ENCODE assay signal across 13 cellular contexts in the genomic region with DNA sequence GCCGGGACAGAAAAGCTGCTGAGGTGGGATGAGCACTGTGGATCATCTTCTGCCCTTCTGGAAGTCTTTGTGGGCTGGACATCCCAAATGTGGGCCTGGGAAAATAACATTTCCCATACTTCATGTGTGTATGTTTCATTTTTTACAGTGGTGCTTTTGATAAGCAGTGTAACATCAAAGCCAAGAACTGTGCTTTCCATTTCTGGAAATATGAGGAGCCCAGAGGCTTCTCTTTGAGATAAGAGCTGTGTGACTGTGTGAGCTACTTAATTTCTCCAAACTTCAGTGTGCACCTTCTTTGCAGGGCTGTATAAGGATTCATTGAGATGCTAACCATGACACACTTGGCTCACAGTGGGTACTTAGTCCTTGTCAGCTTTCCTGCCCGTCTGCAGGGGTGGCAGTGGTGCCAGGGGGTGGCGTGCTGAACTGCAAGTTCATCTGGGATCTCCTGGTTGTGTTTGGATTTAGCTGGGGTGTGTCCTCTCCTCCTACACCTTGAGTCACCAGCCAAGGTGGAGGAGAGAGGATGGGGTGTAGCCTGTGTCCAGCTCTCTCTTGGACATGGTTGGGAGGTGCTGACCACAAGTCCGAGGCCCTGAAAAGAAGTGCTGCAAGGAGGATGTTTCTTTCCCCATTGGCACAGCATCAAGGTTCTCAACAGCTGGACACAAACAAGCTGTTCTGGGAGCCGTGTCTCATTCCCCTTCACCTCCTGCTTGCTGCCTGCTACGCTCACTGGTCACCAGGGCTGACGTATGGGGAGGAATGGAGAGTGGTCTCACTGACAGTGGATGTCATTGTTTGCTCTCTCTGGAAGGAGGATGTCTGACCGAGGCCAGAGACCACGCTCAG.
A peak's percentile ranks its signal among the peaks of the same experiment; 100 is the strongest.
DNase-seq lines count a peak whose midpoint lies in the region; ATAC-seq, FAIRE-seq and TF ChIP-seq lines count a peak whose summit lies in the region.
"Had no signal": no experiment of that assay in that cellular context is flagged by ENCODE, and none has a peak within 500 bp of the region (broad histone marks: within the 10 kb centered on the region; RNA-seq: fewer than 3 reads in every experiment).

No MANE protein-coding gene starts in this region.

- H3K4me3 Mint-ChIP-seq in MCF 10A (ENCODE audit: unreplicated experiment) = no peak overlapping the region
- no peak overlapping the region for H3K4me3 Mint-ChIP-seq in CD8-positive, alpha-beta T cell
- H3K4me3 Mint-ChIP-seq: IgD-negative memory B cell had no signal

- peaks cover 23% of the 10 kb centered on the region for H4K20me1 ChIP-seq in keratinocyte (ENCODE audit: control insufficient read depth, extremely low read depth, insufficient read depth, low read length)

- H3K4me3 ChIP-seq in HEK293 (ENCODE audit: low read depth, low read length) (no peak overlapping the region), keratinocyte (ENCODE audit: control insufficient read depth in 2 of 3, extremely low read depth in 1 of 3, insufficient read depth in 2 of 3, low read depth in 1 of 3, low read length in 3 of 3) (no peak overlapping the region), skeletal muscle tissue (ENCODE audit: low read length in 3 of 3) (peak overlapping the region; percentile 22 to 56 (median 38))
- H3K4me3 ChIP-seq in CD8-positive, alpha-beta T cell (ENCODE audit: low read depth, low read length) = no peak overlapping the region

- CTCF ChIA-PET in HEK293 (lab: Yijun Ruan, JAX) = interaction anchor here (0.6 to 2.1 kb wide), 3 partner anchors 9 to 226 kb away, joined by 3 to 8 read pairs (median 4); no protein-coding TSS in a partner anchor
- CTCF ChIA-PET in MCF 10A (lab: Yijun Ruan, JAX) = interaction anchor here (0.5 to 3.0 kb wide), 19 partner anchors 10 to 345 kb away, joined by 3 to 11 read pairs (median 3); no protein-coding TSS in a partner anchor
- CTCF ChIA-PET in CD8-positive, alpha-beta T cell (lab: Charles Lee) = no interaction called here

- no peak for FAIRE-seq in keratinocyte (lab: Jason Lieb, UNC)
- FAIRE-seq: G401.6 had no signal

- DNase-seq in MCF 10A (ENCODE audit: unreplicated experiment) (peak; percentile 75), keratinocyte (ENCODE audit: low read depth, low spot score) (no peak), NCI-H69 (lab: John Stamatoyannopoulos, UW) (no peak), NOMO-1 treated with DMSO at 0.1 percent for 48 hours (lab: John Stamatoyannopoulos, UW; ENCODE audit: unreplicated experiment) (no peak)
- no peak for DNase-seq in CD8-positive, alpha-beta T cell
- DNase-seq: hippocampal formation; stimulated activated CD4-positive, alpha-beta T cell treated with anti-CD3 and anti-CD28 coated beads, Interleukin-4, amount 100 ng/mL, for 4 hours had no signal

- peaks cover 85% of the 10 kb centered on the region for H3K79me2 ChIP-seq in keratinocyte (ENCODE audit: control insufficient read depth, insufficient read depth, low read length)

- peaks cover 8% of the 10 kb centered on the region for H3K9me1 ChIP-seq in keratinocyte (ENCODE audit: control insufficient read depth, extremely low read depth, insufficient read depth, low read length)

- H3K4me1 ChIP-seq in HEK293 (ENCODE audit: control insufficient read depth, insufficient read depth, low read length) (no peaks in the 10 kb centered on the region; the same call in 1 of the 2 replicates), keratinocyte (ENCODE audit: control insufficient read depth, extremely low read depth, insufficient read depth, low read length) (peaks cover 50% of the 10 kb centered on the region), skeletal muscle tissue (ENCODE audit: control insufficient read depth in 3 of 3, insufficient read depth in 3 of 3, low read length in 3 of 3) (peaks cover 53 to 84% (median 70%) of the 10 kb centered on the region in 3 donors)
- no peaks in the 10 kb centered on the region for H3K4me1 ChIP-seq in CD8-positive, alpha-beta T cell (ENCODE audit: insufficient read depth, low read length)

- H3K27ac Mint-ChIP-seq in MCF 10A (ENCODE audit: low read depth, unreplicated experiment) = peak overlapping the region; percentile 26
- H3K27ac Mint-ChIP-seq in CD8-positive, alpha-beta T cell = no peak overlapping the region
- H3K27ac Mint-ChIP-seq: activated T-helper 2 cell treated with anti-CD3 and anti-CD28 coated beads, Interferon-gamma antibody, Interleukin-2, Interleukin-4, amounts not matched to agents 10 μg/mL and 5 μg/mL and 100 μg/mL, durations not matched to agents 14 hours and 24 hours and 36 hours had no signal

- POLR2A ChIA-PET in HEK293 (lab: Yijun Ruan, JAX) = no interaction called here
- POLR2A ChIA-PET in MCF 10A (lab: Yijun Ruan, JAX) = interaction anchor here (0.6 to 3.0 kb wide), 14 partner anchors 10 to 145 kb away, joined by 3 to 17 read pairs (median 4); a partner anchor contains a TSS
- POLR2A ChIA-PET in CD8-positive, alpha-beta T cell (lab: Charles Lee) = no interaction called here

- TF ChIP-seq CTCF in HEK293 (tag by site-specific recombination; IDR thresholded peaks at IDR 0.05) = no peak
- peak; percentile 23 for TF ChIP-seq CTCF in MCF 10A (IDR thresholded peaks at IDR 0.05; ENCODE audit: unreplicated experiment)
- peak in 2 of 3 experiments; percentile 23 to 70 for TF ChIP-seq CTCF in keratinocyte (optimal IDR thresholded peaks at IDR 0.05 in 1 of 3, IDR thresholded peaks at IDR 0.05 in 1 of 3, conservative IDR thresholded peaks at IDR 0.05 in 1 of 3; ENCODE audit: extremely low read depth in 1 of 3, insufficient read depth in 2 of 3, low read length in 3 of 3)
- no peak for TF ChIP-seq CTCF in CD8-positive, alpha-beta T cell (IDR thresholded peaks at IDR 0.05)

- no peaks in the 10 kb centered on the region for H3K36me3 Mint-ChIP-seq in MCF 10A (ENCODE audit: insufficient read depth, unreplicated experiment)
- no peaks in the 10 kb centered on the region for H3K36me3 Mint-ChIP-seq in CD8-positive, alpha-beta T cell
- H3K36me3 Mint-ChIP-seq: IgD-negative memory B cell had no signal

- intact Hi-C loops in MCF 10A (cut with micrococcal nuclease) = loop anchor here (1.0 kb wide), 1 partner anchor 75 kb away; no protein-coding TSS in a partner anchor
- intact Hi-C loops in CD8-positive, alpha-beta T cell (cut with DNase I, micrococcal nuclease) = no loop called here

- no peaks in the 10 kb centered on the region for H3K27me3 ChIP-seq in keratinocyte (ENCODE audit: control insufficient read depth, extremely low read depth, insufficient read depth, low read length)
- no peaks in the 10 kb centered on the region for H3K27me3 ChIP-seq in skeletal muscle tissue (ENCODE audit: control insufficient read depth in 3 of 3, insufficient read depth in 3 of 3, low read length in 3 of 3)
- H3K27me3 ChIP-seq in CD8-positive, alpha-beta T cell (ENCODE audit: insufficient read depth, low read length) = no peaks in the 10 kb centered on the region

- no peaks in the 10 kb centered on the region for H3K9me3 Mint-ChIP-seq in MCF 10A (ENCODE audit: unreplicated experiment)
- no peaks in the 10 kb centered on the region for H3K9me3 Mint-ChIP-seq in CD8-positive, alpha-beta T cell
- H3K9me3 Mint-ChIP-seq: activated T-helper 2 cell treated with anti-CD3 and anti-CD28 coated beads, Interferon-gamma antibody, Interleukin-2, Interleukin-4, amounts not matched to agents 10 μg/mL and 5 μg/mL and 100 μg/mL, durations not matched to agents 14 hours and 24 hours and 36 hours had no signal

- BruUV-seq in MCF 10A (replicated peaks; lab: Mats Ljungman, UMichigan) = no TSS peak

- dilution Hi-C loops in keratinocyte (cut with MboI; ENCODE audit: extremely low pct_ligation_motif_present, low sequenced_read_pairs) = no loop called here

- H3K4me2 ChIP-seq in keratinocyte (ENCODE audit: control insufficient read depth, extremely low read depth, insufficient read depth, low read depth, low read length) = peak overlapping the region; percentile 83

- no peak for ATAC-seq in GM21381 (IDR thresholded peaks at IDR 0.05; ENCODE audit: unreplicated experiment)
- no peak for ATAC-seq in CD8-positive, alpha-beta T cell

- H3K36me3 ChIP-seq in HEK293 (ENCODE audit: control insufficient read depth in 2 of 2, insufficient read depth in 1 of 2, low read length in 2 of 2) (no peaks in the 10 kb centered on the region), keratinocyte (ENCODE audit: control insufficient read depth in 2 of 2, extremely low read depth in 1 of 2, insufficient read depth in 2 of 2, low read length in 2 of 2) (peaks cover 3 to 17% of the 10 kb centered on the region in 2 experiments), skeletal muscle tissue (ENCODE audit: control insufficient read depth in 3 of 3, insufficient read depth in 3 of 3, low read length in 3 of 3) (no peaks in the 10 kb centered on the region)
- no peaks in the 10 kb centered on the region for H3K36me3 ChIP-seq in CD8-positive, alpha-beta T cell (ENCODE audit: insufficient read depth, low read length)

- H3K27ac ChIP-seq in HEK293 (ENCODE audit: extremely low read depth, low read depth, low read length) (no peak overlapping the region), keratinocyte (ENCODE audit: control insufficient read depth, insufficient read depth, low read length) (peak overlapping the region; percentile 87), skeletal muscle tissue (ENCODE audit: low read depth, low read length) (peak overlapping the region; percentile 68)
- no peak overlapping the region for H3K27ac ChIP-seq in CD8-positive, alpha-beta T cell (ENCODE audit: low read depth, low read length)

- H3K27me3 Mint-ChIP-seq in MCF 10A (ENCODE audit: insufficient read depth, unreplicated experiment) = no peaks in the 10 kb centered on the region
- peaks cover 33% of the 10 kb centered on the region for H3K27me3 Mint-ChIP-seq in CD8-positive, alpha-beta T cell (ENCODE audit: low read depth)

- H3K9ac ChIP-seq in keratinocyte (ENCODE audit: control insufficient read depth, extremely low read depth, insufficient read depth, low read length) (peak overlapping the region; percentile 75), skeletal muscle tissue (ENCODE audit: low read depth in 1 of 3, low read length in 3 of 3) (peak overlapping the region in 1 of 3 donors; percentile 40)

- H3K9me3 ChIP-seq in HEK293 (ENCODE audit: control insufficient read depth, insufficient read depth, low read depth, low read length) (no peaks in the 10 kb centered on the region), keratinocyte (ENCODE audit: control insufficient read depth, low read depth, low read length) (no peaks in the 10 kb centered on the region), skeletal muscle tissue (ENCODE audit: control insufficient read depth in 3 of 3, low read length in 3 of 3) (no peaks in the 10 kb centered on the region)
- no peaks in the 10 kb centered on the region for H3K9me3 ChIP-seq in CD8-positive, alpha-beta T cell (ENCODE audit: low read length)

- peaks cover 57% of the 10 kb centered on the region for H3K4me1 Mint-ChIP-seq in MCF 10A (ENCODE audit: insufficient read depth, unreplicated experiment)
- peaks cover 2% of the 10 kb centered on the region for H3K4me1 Mint-ChIP-seq in CD8-positive, alpha-beta T cell (ENCODE audit: low read depth)
- H3K4me1 Mint-ChIP-seq: IgD-negative memory B cell had no signal

- H2AFZ ChIP-seq in keratinocyte (ENCODE audit: control insufficient read depth, low read length) = no peak overlapping the region

TF ChIP-seq in HEK293, 187 proteins besides CTCF, POLR2A, EP300 and RAD21 (continues in another document):
- TF ChIP-seq ZNF221 (tag by site-specific recombination; IDR thresholded peaks at IDR 0.05; ENCODE audit: borderline replicate concordance) (no peak), ZNF701 (tag by site-specific recombination; IDR thresholded peaks at IDR 0.05) (no peak), EGR2 (tag by site-specific recombination; IDR thresholded peaks at IDR 0.05; ENCODE audit: low read depth) (no peak)

Comparison
In these comparisons a context has a peak if more than half of its experiments do, and no peak if none do; other contexts are left out.
1. H3K27ac ChIP-seq: peak in keratinocyte (single experiment) and skeletal muscle tissue (single experiment); none in HEK293 (single experiment) and CD8-positive, alpha-beta T cell (single experiment).
2. H3K4me3 ChIP-seq: peak in skeletal muscle tissue (3 of 3); none in HEK293 (single experiment), keratinocyte (0 of 3) and CD8-positive, alpha-beta T cell (single experiment).
3. CTCF ChIP-seq: peak in MCF 10A (single experiment) and keratinocyte (2 of 3); none in HEK293 (single experiment) and CD8-positive, alpha-beta T cell (single experiment).